ENCODE assay signal across 13 cellular contexts in the genomic region with DNA sequence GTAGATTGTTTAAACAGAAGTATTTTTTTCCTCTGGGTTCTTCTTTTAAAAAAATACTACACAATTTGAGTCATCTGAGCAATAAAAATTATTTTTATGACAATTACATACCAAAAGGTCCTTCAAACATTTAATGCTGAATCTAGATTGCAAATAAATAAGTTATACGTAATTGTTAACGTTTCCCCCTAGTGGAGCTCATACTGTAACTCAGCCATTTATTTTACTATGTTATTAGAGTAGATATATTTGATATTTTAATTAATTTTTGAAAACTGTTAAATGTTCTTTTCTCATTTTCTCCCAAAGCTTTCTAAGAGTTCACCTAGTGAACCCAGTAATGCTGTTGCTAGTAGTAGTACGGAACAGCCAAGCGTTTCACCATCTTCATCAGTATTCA. TPM values are rescaled to one million over a fixed set of nuclear protein-coding genes. Genes with fewer than 3 reads are reported as not detected.
DNase-seq lines count a peak whose midpoint lies in the region; TF ChIP-seq lines count a peak whose summit lies in the region.
"Had no signal": no experiment of that assay in that cellular context is flagged by ENCODE, and none has a peak within 500 bp of the region (broad histone marks: within the 10 kb centered on the region; RNA-seq: fewer than 3 reads in every experiment).

No MANE protein-coding gene starts in this region.

- no peak overlapping the region for H3K4me2 ChIP-seq in neural cell (ENCODE audit: low read length)

- no peaks in the 10 kb centered on the region for H3K9me2 ChIP-seq in neural cell (ENCODE audit: insufficient read depth, low read length)

- H3K36me3 ChIP-seq in neural cell (ENCODE audit: insufficient read depth, low read length) (no peaks in the 10 kb centered on the region), esophagus muscularis mucosa (peaks cover 8 to 53% (median 18%) of the 10 kb centered on the region in 4 donors)

- DNase-seq in ELR (ENCODE audit: low read depth) (peak; percentile 53), choroid plexus epithelial cell (ENCODE audit: low read depth) (peak; percentile 48), esophagus muscularis mucosa (ENCODE audit: extremely low spot score) (no peak), NCI-H526 treated with DMSO at 0.1 percent for 48 hours (lab: John Stamatoyannopoulos, UW) (no peak), NCI-H748 treated with DMSO at 0.1 percent for 48 hours (lab: John Stamatoyannopoulos, UW) (no peak)
- DNase-seq: activated CD8-positive, alpha-beta memory T cell treated with anti-CD3 and anti-CD28 coated beads for 24 hours; activated effector memory CD4-positive, alpha-beta T cell treated with Interleukin-2 at 50 U/mL for 16 hours; central memory CD4-positive, alpha-beta T cell; erythroblast; NCI-H1048 had no signal

- no peaks in the 10 kb centered on the region for H3K27me3 ChIP-seq in neural cell (ENCODE audit: insufficient read depth, low read depth, low read length)
- no peaks in the 10 kb centered on the region for H3K27me3 ChIP-seq in esophagus muscularis mucosa

- H4K20me1 ChIP-seq in neural cell (ENCODE audit: insufficient read depth): no peaks in the 10 kb centered on the region

- no peaks in the 10 kb centered on the region for H3F3A ChIP-seq in neural cell (ENCODE audit: insufficient read depth, low read length, poor library complexity, severe bottlenecking)

- intact Hi-C loops in esophagus muscularis mucosa (cut with DNase I): no loop called here

- H3K79me2 ChIP-seq in neural cell (replicated peaks; ENCODE audit: insufficient read depth, low read length): no peaks in the 10 kb centered on the region

- TF ChIP-seq RAD21 in neural cell (conservative IDR thresholded peaks at IDR 0.05): peak; percentile 14

- no peak for TF ChIP-seq POLR2A in esophagus muscularis mucosa (IDR thresholded peaks at IDR 0.05; ENCODE audit: low read depth)

- H3K4me1 ChIP-seq in esophagus muscularis mucosa: no peaks in the 10 kb centered on the region
- H3K4me1 ChIP-seq: HAP-1 had no signal

- no peak overlapping the region for H2AFZ ChIP-seq in neural cell (ENCODE audit: low read depth, low read length)

- TF ChIP-seq CTCF in LNCAP (IDR thresholded peaks at IDR 0.05) (peak; percentile 41), choroid plexus epithelial cell (conservative IDR thresholded peaks at IDR 0.05; ENCODE audit: low read depth, low read length) (peak; percentile 48), neural cell (IDR thresholded peaks at IDR 0.05; ENCODE audit: poor library complexity, severe bottlenecking) (no peak), esophagus muscularis mucosa (IDR thresholded peaks at IDR 0.05) (no peak)

- H3K27ac ChIP-seq in neural cell (ENCODE audit: low read length) (no peak overlapping the region), esophagus muscularis mucosa (replicated peaks in 1 of 4) (no peak overlapping the region)

- no peaks in the 10 kb centered on the region for H3K9me3 ChIP-seq in neural cell (ENCODE audit: low read length)
- no peaks in the 10 kb centered on the region for H3K9me3 ChIP-seq in esophagus muscularis mucosa
- H3K9me3 ChIP-seq: HAP-1 had no signal

- no peak overlapping the region for H3K9ac ChIP-seq in neural cell (ENCODE audit: low read length)

- H3K4me3 ChIP-seq in choroid plexus epithelial cell (ENCODE audit: low read depth, low read length) (no peak overlapping the region), neural cell (ENCODE audit: low read length) (no peak overlapping the region), esophagus muscularis mucosa (no peak overlapping the region)
- H3K4me3 ChIP-seq: HAP-1 had no signal

- TF ChIP-seq EP300 in neural cell (conservative IDR thresholded peaks at IDR 0.05; ENCODE audit: poor library complexity, severe bottlenecking) (no peak), esophagus muscularis mucosa (IDR thresholded peaks at IDR 0.05) (no peak)

- WGBS in esophagus muscularis mucosa: 88% methylated on average over 4 of the region's 4 CpGs

TF ChIP-seq in neural cell, 6 proteins besides CTCF, POLR2A, EP300 and RAD21:
- TF ChIP-seq, protein P1, sequence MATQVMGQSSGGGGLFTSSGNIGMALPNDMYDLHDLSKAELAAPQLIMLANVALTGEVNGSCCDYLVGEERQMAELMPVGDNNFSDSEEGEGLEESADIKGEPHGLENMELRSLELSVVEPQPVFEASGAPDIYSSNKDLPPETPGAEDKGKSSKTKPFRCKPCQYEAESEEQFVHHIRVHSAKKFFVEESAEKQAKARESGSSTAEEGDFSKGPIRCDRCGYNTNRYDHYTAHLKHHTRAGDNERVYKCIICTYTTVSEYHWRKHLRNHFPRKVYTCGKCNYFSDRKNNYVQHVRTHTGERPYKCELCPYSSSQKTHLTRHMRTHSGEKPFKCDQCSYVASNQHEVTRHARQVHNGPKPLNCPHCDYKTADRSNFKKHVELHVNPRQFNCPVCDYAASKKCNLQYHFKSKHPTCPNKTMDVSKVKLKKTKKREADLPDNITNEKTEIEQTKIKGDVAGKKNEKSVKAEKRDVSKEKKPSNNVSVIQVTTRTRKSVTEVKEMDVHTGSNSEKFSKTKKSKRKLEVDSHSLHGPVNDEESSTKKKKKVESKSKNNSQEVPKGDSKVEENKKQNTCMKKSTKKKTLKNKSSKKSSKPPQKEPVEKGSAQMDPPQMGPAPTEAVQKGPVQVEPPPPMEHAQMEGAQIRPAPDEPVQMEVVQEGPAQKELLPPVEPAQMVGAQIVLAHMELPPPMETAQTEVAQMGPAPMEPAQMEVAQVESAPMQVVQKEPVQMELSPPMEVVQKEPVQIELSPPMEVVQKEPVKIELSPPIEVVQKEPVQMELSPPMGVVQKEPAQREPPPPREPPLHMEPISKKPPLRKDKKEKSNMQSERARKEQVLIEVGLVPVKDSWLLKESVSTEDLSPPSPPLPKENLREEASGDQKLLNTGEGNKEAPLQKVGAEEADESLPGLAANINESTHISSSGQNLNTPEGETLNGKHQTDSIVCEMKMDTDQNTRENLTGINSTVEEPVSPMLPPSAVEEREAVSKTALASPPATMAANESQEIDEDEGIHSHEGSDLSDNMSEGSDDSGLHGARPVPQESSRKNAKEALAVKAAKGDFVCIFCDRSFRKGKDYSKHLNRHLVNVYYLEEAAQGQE (IDR thresholded peaks at IDR 0.05; ENCODE audit: borderline replicate concordance): no peak
- TF ChIP-seq SMC3 (conservative IDR thresholded peaks at IDR 0.05; ENCODE audit: poor library complexity) (no peak), EZH2 (IDR thresholded peaks at IDR 0.05; ENCODE audit: borderline replicate concordance, insufficient read depth, low read length, poor library complexity, severe bottlenecking) (no peak), POLR2AphosphoS5 (IDR thresholded peaks at IDR 0.05) (no peak), TAF1 (IDR thresholded peaks at IDR 0.05; ENCODE audit: low read depth) (no peak), MXI1 (conservative IDR thresholded peaks at IDR 0.05; ENCODE audit: poor library complexity, severe bottlenecking) (no peak)

RNA-seq across cellular contexts. Expression of a gene that starts 33.5 kb away (rescaled TPM):
- 14.1 and 20.3 TPM in 2 replicates for polyA plus RNA-seq in neural cell
- polyA minus RNA-seq in neural cell: 42.5 and 45.0 TPM in 2 replicates
- total RNA-seq in esophagus muscularis mucosa: 10 to 100 TPM in 3 of 4 donors, 1 to 10 TPM in 1; 7.3 to 19.1 (median 14.5) TPM

Comparison
In these comparisons a context has a peak if more than half of its experiments do, and no peak if none do; other contexts are left out.
1. DNase-seq: peak in ELR (single experiment) and choroid plexus epithelial cell (single experiment); none in esophagus muscularis mucosa (single experiment), NCI-H526 treated with DMSO at 0.1 percent for 48 hours (single experiment) and NCI-H748 treated with DMSO at 0.1 percent for 48 hours (single experiment).
2. CTCF ChIP-seq: peak in LNCAP (single experiment) and choroid plexus epithelial cell (single experiment); none in neural cell (single experiment) and esophagus muscularis mucosa (0 of 3).